In the genomic region with DNA sequence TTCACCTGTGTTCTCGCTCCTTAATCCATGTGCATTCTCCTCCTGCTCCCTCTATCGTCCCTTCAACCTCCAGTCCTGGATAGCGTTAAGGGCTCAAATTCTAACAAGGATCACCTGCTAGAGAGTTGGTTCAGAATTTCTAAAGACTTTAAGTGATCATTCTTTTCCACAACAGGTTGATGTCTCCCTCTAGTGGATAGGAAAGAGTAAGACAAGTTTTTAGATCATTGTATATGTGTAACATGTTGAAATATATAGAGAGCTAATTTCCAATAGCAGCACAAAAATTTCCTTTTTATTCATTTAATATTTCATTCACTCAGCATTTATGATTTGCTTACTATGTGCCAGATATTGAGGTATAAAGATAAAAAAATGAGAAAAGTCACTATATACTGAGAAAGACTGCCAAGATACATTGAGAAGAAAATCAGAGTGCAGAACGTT, we compare ENCODE assay signal across 8 cellular contexts. TPM values are rescaled to one million over a fixed set of nuclear protein-coding genes. Genes with fewer than 3 reads are reported as not detected.
DNase-seq lines count a peak whose midpoint lies in the region; ATAC-seq and TF ChIP-seq lines count a peak whose summit lies in the region.

No MANE protein-coding gene starts in this region.

- no peaks in the 10 kb centered on the region for H4K20me1 ChIP-seq in OCI-LY1 (ENCODE audit: insufficient read depth, low read length)

- H3K36me3 ChIP-seq in OCI-LY1 (ENCODE audit: insufficient read depth, low read length) (no peaks in the 10 kb centered on the region), liver (ENCODE audit: control insufficient read depth in 4 of 4, insufficient read depth in 3 of 4, low read depth in 1 of 4, low read length in 3 of 4) (no peaks in the 10 kb centered on the region)

- H3K9me3 ChIP-seq in OCI-LY1 (ENCODE audit: low read length) (no peaks in the 10 kb centered on the region), liver (ENCODE audit: control insufficient read depth in 4 of 4, low read length in 3 of 4) (no peaks in the 10 kb centered on the region)

- no peak overlapping the region for H3K9ac ChIP-seq in OCI-LY1 (ENCODE audit: low read length)
- H3K9ac ChIP-seq in liver (ENCODE audit: low read depth in 1 of 2, low read length in 2 of 2), result no peak overlapping the region

- no peak overlapping the region for H3K27ac ChIP-seq in OCI-LY1 (ENCODE audit: low read depth, low read length, poor library complexity, severe bottlenecking)
- H3K27ac ChIP-seq in liver (ENCODE audit: low read depth in 1 of 2, low read length in 2 of 2), result no peak overlapping the region

- H3F3A ChIP-seq in OCI-LY1 (ENCODE audit: insufficient read depth, low read length), result no peaks in the 10 kb centered on the region

- no peak overlapping the region for H3K4me2 ChIP-seq in OCI-LY1 (ENCODE audit: low read length)

- TF ChIP-seq CTCF in OCI-LY1 (IDR thresholded peaks at IDR 0.05; ENCODE audit: low read length) (peak; percentile 80), choroid plexus epithelial cell (conservative IDR thresholded peaks at IDR 0.05; ENCODE audit: low read depth, low read length) (peak; percentile 73), liver (IDR thresholded peaks at IDR 0.05; ENCODE audit: low read depth, low read length, missing input control) (peak; percentile 66)

- H3K79me2 ChIP-seq in OCI-LY1 (ENCODE audit: insufficient read depth, low read length), result no peaks in the 10 kb centered on the region

- 19% methylated on average over 4 of the region's 4 CpGs for WGBS in liver

- no peaks in the 10 kb centered on the region for H3K27me3 ChIP-seq in OCI-LY1 (ENCODE audit: insufficient read depth, low read length)
- no peaks in the 10 kb centered on the region for H3K27me3 ChIP-seq in liver (ENCODE audit: control insufficient read depth in 4 of 4, insufficient read depth in 4 of 4, low read length in 3 of 4)

- H2AFZ ChIP-seq in OCI-LY1 (ENCODE audit: low read length), result no peak overlapping the region

- H3K4me1 ChIP-seq in OCI-LY1 (ENCODE audit: insufficient read depth, low read length, severe bottlenecking) (peaks cover 5% of the 10 kb centered on the region), liver (ENCODE audit: control insufficient read depth in 4 of 4, insufficient read depth in 4 of 4, low read length in 3 of 4) (no peaks in the 10 kb centered on the region)

- ATAC-seq in GM19351 (IDR thresholded peaks at IDR 0.05; ENCODE audit: unreplicated experiment), result no peak
- no peak for ATAC-seq in GM18517 (IDR thresholded peaks at IDR 0.05; ENCODE audit: unreplicated experiment)
- no peak for ATAC-seq in GM18519 (IDR thresholded peaks at IDR 0.05; ENCODE audit: low FRiP score, unreplicated experiment)

- peak; percentile 86 to 89 for TF ChIP-seq RAD21 in liver (IDR thresholded peaks at IDR 0.05)

- H3K9me2 ChIP-seq in OCI-LY1 (ENCODE audit: low read depth, low read length), result no peaks in the 10 kb centered on the region

- DNase-seq in ELR (ENCODE audit: low read depth), result peak; percentile 79
- peak; percentile 47 for DNase-seq in Jurkat, Clone E6-1 (ENCODE audit: low read depth, low spot score)
- peak; percentile 78 for DNase-seq in choroid plexus epithelial cell (ENCODE audit: low read depth)

- no peak overlapping the region for H3K4me3 ChIP-seq in Jurkat, Clone E6-1 (ENCODE audit: low read length)
- no peak overlapping the region for H3K4me3 ChIP-seq in OCI-LY1 (ENCODE audit: low read depth, low read length, poor library complexity, severe bottlenecking)
- no peak overlapping the region for H3K4me3 ChIP-seq in choroid plexus epithelial cell (ENCODE audit: low read depth, low read length)
- H3K4me3 ChIP-seq in liver (ENCODE audit: low read depth in 1 of 3, low read length in 3 of 3), result no peak overlapping the region

TF ChIP-seq in liver, 16 proteins besides CTCF, POLR2A, EP300 and RAD21:
- TF ChIP-seq HNF4A (conservative IDR thresholded peaks at IDR 0.05), result no peak
- no peak for TF ChIP-seq YY1 (IDR thresholded peaks at IDR 0.05)
- TF ChIP-seq, protein P1, sequence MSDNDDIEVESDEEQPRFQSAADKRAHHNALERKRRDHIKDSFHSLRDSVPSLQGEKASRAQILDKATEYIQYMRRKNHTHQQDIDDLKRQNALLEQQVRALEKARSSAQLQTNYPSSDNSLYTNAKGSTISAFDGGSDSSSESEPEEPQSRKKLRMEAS (IDR thresholded peaks at IDR 0.05), result no peak
- no peak for TF ChIP-seq FOXA2 (IDR thresholded peaks at IDR 0.05)
- TF ChIP-seq ATF3 (IDR thresholded peaks at IDR 0.05), result no peak
- no peak for TF ChIP-seq HNF4G (IDR thresholded peaks at IDR 0.05)
- TF ChIP-seq SP1 (IDR thresholded peaks at IDR 0.05), result no peak
- TF ChIP-seq EGR1 (IDR thresholded peaks at IDR 0.05; ENCODE audit: low read depth in 2 of 2), result no peak
- no peak for TF ChIP-seq GABPA (IDR thresholded peaks at IDR 0.05 in 1 of 2, conservative IDR thresholded peaks at IDR 0.05 in 1 of 2)
- TF ChIP-seq NR2F2 (IDR thresholded peaks at IDR 0.05), result no peak
- no peak for TF ChIP-seq TAF1 (conservative IDR thresholded peaks at IDR 0.05)
- TF ChIP-seq, protein P2, sequence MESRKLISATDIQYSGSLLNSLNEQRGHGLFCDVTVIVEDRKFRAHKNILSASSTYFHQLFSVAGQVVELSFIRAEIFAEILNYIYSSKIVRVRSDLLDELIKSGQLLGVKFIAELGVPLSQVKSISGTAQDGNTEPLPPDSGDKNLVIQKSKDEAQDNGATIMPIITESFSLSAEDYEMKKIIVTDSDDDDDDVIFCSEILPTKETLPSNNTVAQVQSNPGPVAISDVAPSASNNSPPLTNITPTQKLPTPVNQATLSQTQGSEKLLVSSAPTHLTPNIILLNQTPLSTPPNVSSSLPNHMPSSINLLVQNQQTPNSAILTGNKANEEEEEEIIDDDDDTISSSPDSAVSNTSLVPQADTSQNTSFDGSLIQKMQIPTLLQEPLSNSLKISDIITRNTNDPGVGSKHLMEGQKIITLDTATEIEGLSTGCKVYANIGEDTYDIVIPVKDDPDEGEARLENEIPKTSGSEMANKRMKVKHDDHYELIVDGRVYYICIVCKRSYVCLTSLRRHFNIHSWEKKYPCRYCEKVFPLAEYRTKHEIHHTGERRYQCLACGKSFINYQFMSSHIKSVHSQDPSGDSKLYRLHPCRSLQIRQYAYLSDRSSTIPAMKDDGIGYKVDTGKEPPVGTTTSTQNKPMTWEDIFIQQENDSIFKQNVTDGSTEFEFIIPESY (IDR thresholded peaks at IDR 0.05), result no peak
- no peak for TF ChIP-seq RXRA (IDR thresholded peaks at IDR 0.05)
- TF ChIP-seq FOXA1 (IDR thresholded peaks at IDR 0.05), result no peak
- no peak for TF ChIP-seq JUND (IDR thresholded peaks at IDR 0.05)
- TF ChIP-seq REST (IDR thresholded peaks at IDR 0.05), result no peak

RNA-seq across cellular contexts. Expression of gene ESR2, which starts 9.3 kb away (rescaled TPM):
- 0.21 TPM for polyA plus RNA-seq in Jurkat, Clone E6-1 (2012; ENCODE audit: insufficient read depth, insufficient read length)
- total RNA-seq in liver, result under 1 TPM; 0.08 to 0.09 TPM
- polyA plus RNA-seq in liver, result under 1 TPM; 0.01 to 0.28 TPM
